ENCODE assay signal across 11 cellular contexts in the genomic region with DNA sequence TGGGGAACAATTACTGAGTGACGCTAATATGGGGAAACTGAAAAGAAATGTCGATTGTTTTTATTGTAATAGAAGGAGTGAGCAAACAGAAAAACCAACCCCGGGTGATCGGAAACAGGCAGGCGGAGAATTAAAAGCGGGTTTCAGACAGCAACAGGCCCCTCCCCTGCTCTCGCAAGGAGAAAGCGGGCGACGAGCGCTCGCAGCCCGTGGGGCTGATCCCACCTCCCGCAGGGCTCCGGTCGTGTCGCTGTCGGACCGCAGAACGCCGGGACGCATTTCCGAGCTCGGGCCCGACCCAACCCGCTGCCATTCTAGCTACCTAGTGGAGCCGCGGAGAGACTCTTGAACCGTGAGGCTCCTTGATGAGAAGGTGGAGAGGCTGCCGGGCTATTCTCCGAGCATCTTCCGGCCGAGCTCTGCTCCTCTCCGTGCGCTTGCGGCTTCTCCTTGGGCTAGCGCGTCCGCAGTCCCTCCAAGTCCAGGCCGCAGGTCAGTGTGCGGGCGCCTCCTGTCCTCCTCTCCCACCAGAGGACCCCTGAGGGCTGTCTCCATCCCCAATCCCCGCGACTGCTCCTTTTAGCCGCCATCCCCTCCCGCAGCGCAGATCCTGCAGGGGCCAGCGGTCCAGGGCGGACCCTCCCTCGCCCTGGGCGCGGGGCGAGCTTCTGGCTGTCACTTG. TPM values are rescaled to one million over a fixed set of nuclear protein-coding genes. Genes with fewer than 3 reads are reported as not detected.
DNase-seq lines count a peak whose midpoint lies in the region; TF ChIP-seq lines count a peak whose summit lies in the region.
"Had no signal": no experiment of that assay in that cellular context is flagged by ENCODE, and none has a peak within 500 bp of the region (broad histone marks: within the 10 kb centered on the region; RNA-seq: fewer than 3 reads in every experiment).

No MANE protein-coding gene starts in this region.

- CTCF ChIA-PET in activated CD4-positive, alpha-beta T cell treated with anti-CD3 and anti-CD28 coated beads, Interleukin-2, amount 10 ng/mL, durations not matched to agents 7 days and 5 days (lab: Charles Lee): interaction anchor here (0.7 to 2.2 kb wide), 3 partner anchors 9 to 138 kb away, joined by 3 to 7 read pairs (median 3); no protein-coding TSS in a partner anchor

- H3K4me1 ChIP-seq in suprapubic skin: peaks cover 50% of the 10 kb centered on the region

- peaks cover 6% of the 10 kb centered on the region for H3K9me3 Mint-ChIP-seq in activated CD4-positive, alpha-beta T cell treated with anti-CD3 and anti-CD28 coated beads, Interleukin-2, amount 10 ng/mL, durations not matched to agents 7 days and 5 days
- H3K9me3 Mint-ChIP-seq in activated naive CD8-positive, alpha-beta T cell treated with anti-CD3 and anti-CD28 coated beads for 36 hours: peaks cover 5% of the 10 kb centered on the region

- TF ChIP-seq EP300 in suprapubic skin (IDR thresholded peaks at IDR 0.05): no peak

- no peak for TF ChIP-seq POLR2A in suprapubic skin (IDR thresholded peaks at IDR 0.05)

- H3K36me3 Mint-ChIP-seq in activated CD4-positive, alpha-beta T cell treated with anti-CD3 and anti-CD28 coated beads, Interleukin-2, amount 10 ng/mL, durations not matched to agents 7 days and 5 days (ENCODE audit: low read depth): peaks cover 15% of the 10 kb centered on the region
- peaks cover 10% of the 10 kb centered on the region for H3K36me3 Mint-ChIP-seq in activated naive CD8-positive, alpha-beta T cell treated with anti-CD3 and anti-CD28 coated beads for 36 hours

- H3K27me3 ChIP-seq in suprapubic skin: peaks cover 97% of the 10 kb centered on the region

- H3K36me3 ChIP-seq in suprapubic skin: no peaks in the 10 kb centered on the region

- H3K27me3 Mint-ChIP-seq in activated CD4-positive, alpha-beta T cell treated with anti-CD3 and anti-CD28 coated beads, Interleukin-2, amount 10 ng/mL, durations not matched to agents 7 days and 5 days: peaks cover 96% of the 10 kb centered on the region
- peaks cover 98% of the 10 kb centered on the region for H3K27me3 Mint-ChIP-seq in activated naive CD8-positive, alpha-beta T cell treated with anti-CD3 and anti-CD28 coated beads for 36 hours

- no peak for TF ChIP-seq CTCF in suprapubic skin (IDR thresholded peaks at IDR 0.05)

- no peaks in the 10 kb centered on the region for H3K9me3 ChIP-seq in suprapubic skin

- peaks cover 17% of the 10 kb centered on the region for H3K4me1 Mint-ChIP-seq in activated CD4-positive, alpha-beta T cell treated with anti-CD3 and anti-CD28 coated beads, Interleukin-2, amount 10 ng/mL, durations not matched to agents 7 days and 5 days
- peaks cover 39% of the 10 kb centered on the region for H3K4me1 Mint-ChIP-seq in activated naive CD8-positive, alpha-beta T cell treated with anti-CD3 and anti-CD28 coated beads for 36 hours

- 2% methylated on average over 33 of the region's 53 CpGs for whole genome bisulfite sequencing in suprapubic skin

- peak overlapping the region; percentile 32 for H3K4me3 ChIP-seq in suprapubic skin

- POLR2A ChIA-PET in activated CD4-positive, alpha-beta T cell treated with anti-CD3 and anti-CD28 coated beads, Interleukin-2, amount 10 ng/mL, durations not matched to agents 7 days and 5 days (lab: Charles Lee): no interaction called here

- H3K4me3 Mint-ChIP-seq in activated CD4-positive, alpha-beta T cell treated with anti-CD3 and anti-CD28 coated beads, Interleukin-2, amount 10 ng/mL, durations not matched to agents 7 days and 5 days: no peak overlapping the region
- peak overlapping the region; percentile 19 for H3K4me3 Mint-ChIP-seq in activated naive CD8-positive, alpha-beta T cell treated with anti-CD3 and anti-CD28 coated beads for 36 hours

- peak; percentile 18 for DNase-seq in activated CD4-positive, alpha-beta T cell treated with anti-CD3 and anti-CD28 coated beads for 48 hours
- DNase-seq in activated CD4-positive, alpha-beta T cell treated with anti-CD3 and anti-CD28 coated beads, Interleukin-2, amount 10 ng/mL, durations not matched to agents 7 days and 5 days: no peak
- DNase-seq in activated naive CD8-positive, alpha-beta T cell treated with anti-CD3 and anti-CD28 coated beads for 36 hours: no peak
- DNase-seq in left kidney (ENCODE audit: low read depth, low spot score) (peak; percentile 48), suprapubic skin (ENCODE audit: low spot score in 2 of 2) (peak in 1 of 2 donors; percentile 65), amniotic stem cell (lab: John Stamatoyannopoulos, UW) (no peak), GM19238 (ENCODE audit: insufficient read length, low spot score) (no peak)
- no peak for DNase-seq in activated CD4-positive, alpha-beta T cell treated with anti-CD3 and anti-CD28 coated beads for 1 hour
- DNase-seq: activated CD4-positive, alpha-beta T cell treated with anti-CD3 and anti-CD28 coated beads, Interleukin-2, amount 50 U/mL, for 4 hours; CD4-positive, CD25-positive, alpha-beta regulatory T cell; cortex of kidney had no signal

- no peak overlapping the region for H3K27ac ChIP-seq in suprapubic skin

- no peak overlapping the region for H3K27ac Mint-ChIP-seq in activated CD4-positive, alpha-beta T cell treated with anti-CD3 and anti-CD28 coated beads, Interleukin-2, amount 10 ng/mL, durations not matched to agents 7 days and 5 days
- no peak overlapping the region for H3K27ac Mint-ChIP-seq in activated naive CD8-positive, alpha-beta T cell treated with anti-CD3 and anti-CD28 coated beads for 36 hours
- H3K27ac Mint-ChIP-seq: CD4-positive, CD25-positive, alpha-beta regulatory T cell had no signal

RNA-seq across cellular contexts. Expression of a gene that starts 4.1 kb away (rescaled TPM):
- not detected for total RNA-seq in activated CD4-positive, alpha-beta T cell treated with anti-CD3 and anti-CD28 coated beads, Interleukin-2, amount 10 ng/mL, durations not matched to agents 7 days and 5 days
- total RNA-seq in activated naive CD8-positive, alpha-beta T cell treated with anti-CD3 and anti-CD28 coated beads for 36 hours: not detected
- total RNA-seq in suprapubic skin: 1 to 10 TPM in 2 of 4 donors, under 1 TPM in 2; 0.23 to 1.5 (median 0.96) TPM

Comparison
In these comparisons a context has a peak if more than half of its experiments do, and no peak if none do; other contexts are left out.
1. DNase-seq: peak in activated CD4-positive, alpha-beta T cell treated with anti-CD3 and anti-CD28 coated beads for 48 hours (single experiment) and left kidney (single experiment); none in activated CD4-positive, alpha-beta T cell treated with anti-CD3 and anti-CD28 coated beads, Interleukin-2, amount 10 ng/mL, durations not matched to agents 7 days and 5 days (single experiment), activated naive CD8-positive, alpha-beta T cell treated with anti-CD3 and anti-CD28 coated beads for 36 hours (single experiment), amniotic stem cell (single experiment), activated CD4-positive, alpha-beta T cell treated with anti-CD3 and anti-CD28 coated beads for 1 hour (single experiment) and GM19238 (single experiment).